ENCODE assay signal across 34 cellular contexts in genomic region chr6:86045038-86045437, GRCh38.
"Had no signal": no experiment of that assay in that cellular context is flagged by ENCODE, and none has a peak within 500 bp of the region (broad histone marks: within the 10 kb centered on the region; RNA-seq: fewer than 3 reads in every experiment).

No MANE protein-coding gene starts in this region.

- H3K4me1 ChIP-seq: adrenal gland, body of pancreas, breast epithelium had no signal

- H3K4me3 ChIP-seq: adrenal gland, body of pancreas, breast epithelium had no signal

- FAIRE-seq: astrocyte, TTC549 had no signal

- H3K27me3 ChIP-seq: adrenal gland, body of pancreas, brain microvascular endothelial cell, breast epithelium had no signal

- DNase-seq: activated B cell treated with CpG ODN at 0.5 μM for 24 hours; activated CD4-positive, alpha-beta memory T cell treated with anti-CD3 and anti-CD28 coated beads for 36 hours; activated CD4-positive, alpha-beta T cell treated with anti-CD3 and anti-CD28 coated beads for 4 hours; activated CD4-positive, alpha-beta T cell treated with anti-CD3 and anti-CD28 coated beads, Interleukin-2, amount 10 ng/mL, durations not matched to agents 24 days and 14 days; activated CD4-positive, alpha-beta T cell treated with anti-CD3 and anti-CD28 coated beads, Interleukin-2, amount 50 U/mL, for 1 hour; activated CD4-positive, alpha-beta T cell treated with anti-CD3 and anti-CD28 coated beads, Interleukin-2, amount 50 U/mL, for 4 hours; activated CD4-positive, CD25-positive, alpha-beta regulatory T cell treated with anti-CD3 and anti-CD28 coated beads, Interleukin-2, amount 50 U/mL, for 72 hours; activated CD8-positive, alpha-beta memory T cell treated with anti-CD3 and anti-CD28 coated beads, Interleukin-2, amount 50 U/mL, for 4 hours; activated CD8-positive, alpha-beta T cell treated with anti-CD3 and anti-CD28 coated beads for 36 hours; activated effector memory CD4-positive, alpha-beta T cell treated with anti-CD3 and anti-CD28 coated beads, Interleukin-2, amount 50 U/mL, for 16 hours; activated gamma-delta T cell treated with Interleukin-2 at 50 U/mL for 16 hours; activated naive CD4-positive, alpha-beta T cell; activated naive CD4-positive, alpha-beta T cell treated with anti-CD3 and anti-CD28 coated beads for 36 hours; activated naive CD4-positive, alpha-beta T cell treated with anti-CD3 and anti-CD28 coated beads, Interleukin-2, amount 50 U/mL, for 16 hours; activated naive CD8-positive, alpha-beta T cell treated with anti-CD3 and anti-CD28 coated beads for 36 hours; activated T-cell treated with anti-CD3 and anti-CD28 coated beads for 4 hours; activated T-cell treated with anti-CD3 and anti-CD28 coated beads, Interleukin-2, amount 50 U/mL, for 1 hour; activated T-cell treated with anti-CD3 and anti-CD28 coated beads, Interleukin-2, amount 50 U/mL, for 4 hours; activated T-cell treated with anti-CD3 and anti-CD28 coated beads, Interleukin-2, amount 50 U/mL, for 72 hours; adrenal gland; amniotic stem cell; aorta; body of pancreas; brain microvascular endothelial cell; central memory CD4-positive, alpha-beta T cell; T-helper 1 cell; T-helper 2 cell; T-helper 9 cell had no signal

- H3K27ac ChIP-seq: adrenal gland, body of pancreas, brain microvascular endothelial cell, breast epithelium, VCaP had no signal

- ATAC-seq: activated CD8-positive, alpha-beta T cell treated with anti-CD3 and anti-CD28 coated beads for 36 hours; activated naive CD4-positive, alpha-beta T cell treated with anti-CD3 and anti-CD28 coated beads, Interleukin-2, amount 50 U/mL, for 72 hours; activated T-cell treated with anti-CD3 and anti-CD28 coated beads, Interleukin-2, amount 50 U/mL, for 4 hours; activated T-cell treated with anti-CD3 and anti-CD28 coated beads, Interleukin-2, amount 50 U/mL, for 72 hours; activated T-helper 17 cell treated with anti-CD3 and anti-CD28 coated beads, Interleukin-2, amount 50 U/mL, for 72 hours; body of pancreas had no signal

- H3K9me3 ChIP-seq: body of pancreas had no signal

- H3K36me3 ChIP-seq: adrenal gland, brain microvascular endothelial cell, breast epithelium had no signal
